11 cellular contexts compared by ENCODE assay signal in genomic region chr3:149572796-149573414, GRCh38.
DNase-seq lines count a peak whose midpoint lies in the region; FAIRE-seq and TF ChIP-seq lines count a peak whose summit lies in the region.
"Had no signal": no experiment of that assay in that cellular context is flagged by ENCODE, and none has a peak within 500 bp of the region (broad histone marks: within the 10 kb centered on the region; RNA-seq: fewer than 3 reads in every experiment).

No MANE protein-coding gene starts in this region.

- CTCF ChIA-PET in endothelial cell of umbilical vein (lab: Charles Lee), result interaction anchor here (0.7 to 2.1 kb wide), 10 partner anchors 9 to 236 kb away, joined by 3 to 8 read pairs (median 3); no protein-coding TSS in a partner anchor

- H2AFZ ChIP-seq in endothelial cell of umbilical vein (ENCODE audit: low read depth, low read length) (no peak overlapping the region), neural progenitor cell (replicated peaks) (no peak overlapping the region), Karpas-422 (ENCODE audit: low read length) (no peak overlapping the region)

- FAIRE-seq in RCC 7860 (lab: Jason Lieb, UNC) (peak; percentile 95), endothelial cell of umbilical vein (lab: Jason Lieb, UNC) (no peak)
- FAIRE-seq: GM12878 had no signal

- H3K9me3 ChIP-seq in endothelial cell of umbilical vein (replicated peaks; ENCODE audit: control insufficient read depth, insufficient read depth, low read length) (no peaks in the 10 kb centered on the region), thyroid gland (no peaks in the 10 kb centered on the region), neural progenitor cell (ENCODE audit: low read depth) (no peaks in the 10 kb centered on the region), Karpas-422 (ENCODE audit: low read length) (no peaks in the 10 kb centered on the region)

- H4K20me1 ChIP-seq in endothelial cell of umbilical vein (replicated peaks; ENCODE audit: control insufficient read depth, extremely low read depth, insufficient read depth, low read length), result no peaks in the 10 kb centered on the region
- H4K20me1 ChIP-seq in neural progenitor cell (ENCODE audit: low read depth), result no peaks in the 10 kb centered on the region
- no peaks in the 10 kb centered on the region for H4K20me1 ChIP-seq in Karpas-422 (ENCODE audit: insufficient read depth, low read depth, low read length)

- peaks cover 10 to 23% of the 10 kb centered on the region in 2 experiments for H3K36me3 ChIP-seq in endothelial cell of umbilical vein (ENCODE audit: control insufficient read depth in 2 of 2, extremely low read depth in 1 of 2, insufficient read depth in 2 of 2, low read length in 2 of 2)
- no peaks in the 10 kb centered on the region for H3K36me3 ChIP-seq in thyroid gland
- H3K36me3 ChIP-seq in neural progenitor cell, result no peaks in the 10 kb centered on the region
- H3K36me3 ChIP-seq in Karpas-422 (ENCODE audit: insufficient read depth, low read length), result no peaks in the 10 kb centered on the region

- H3K27me3 Mint-ChIP-seq in nephron (ENCODE audit: low read depth) (no peaks in the 10 kb centered on the region), neural progenitor cell (ENCODE audit: insufficient read depth, low read depth) (no peaks in the 10 kb centered on the region)
- H3K27me3 Mint-ChIP-seq: CD4-positive, CD25-positive, alpha-beta regulatory T cell had no signal

- H3K4me3 ChIP-seq in endothelial cell of umbilical vein (replicated peaks in 1 of 3; ENCODE audit: insufficient read depth in 1 of 3, low read depth in 1 of 3, low read length in 3 of 3), result no peak overlapping the region
- no peak overlapping the region for H3K4me3 ChIP-seq in thyroid gland (replicated peaks in 1 of 3)
- H3K4me3 ChIP-seq in neural progenitor cell, result no peak overlapping the region
- no peak overlapping the region for H3K4me3 ChIP-seq in Karpas-422 (ENCODE audit: low read length)
- H3K4me3 ChIP-seq: GM12878 had no signal

- peaks cover 78% of the 10 kb centered on the region for H3K79me2 ChIP-seq in endothelial cell of umbilical vein (ENCODE audit: control insufficient read depth, insufficient read depth, low read length)
- H3K79me2 ChIP-seq in neural progenitor cell (ENCODE audit: low read depth), result no peaks in the 10 kb centered on the region
- no peaks in the 10 kb centered on the region for H3K79me2 ChIP-seq in Karpas-422 (ENCODE audit: low read length)

- H3F3A ChIP-seq in neural progenitor cell (ENCODE audit: low read depth), result peaks cover 17% of the 10 kb centered on the region

- TF ChIP-seq POLR2A in endothelial cell of umbilical vein (IDR thresholded peaks at IDR 0.05; ENCODE audit: low read depth, low read length), result no peak
- TF ChIP-seq POLR2A in thyroid gland (IDR thresholded peaks at IDR 0.05), result no peak

- no TSS peak for BruUV-seq in endothelial cell of umbilical vein (replicated peaks; lab: Mats Ljungman, UMichigan)

- H3K27ac ChIP-seq in endothelial cell of umbilical vein (ENCODE audit: insufficient read depth, low read depth, low read length) (peak overlapping the region; percentile 91), thyroid gland (peak overlapping the region in 1 of 3 donors; percentile 30), neural progenitor cell (no peak overlapping the region), Karpas-422 (ENCODE audit: low read length) (no peak overlapping the region)

- H3K36me3 Mint-ChIP-seq in nephron (ENCODE audit: low read depth), result peaks cover 24% of the 10 kb centered on the region
- H3K36me3 Mint-ChIP-seq in neural progenitor cell, result peaks cover 7% of the 10 kb centered on the region
- H3K36me3 Mint-ChIP-seq: CD4-positive, CD25-positive, alpha-beta regulatory T cell had no signal

- 64 to 80% methylated on average over 6 of the region's 6 CpGs for WGBS in thyroid gland, 2 donors

- DNase-seq in AG20443 (ENCODE audit: low spot score) (peak; percentile 83), RCC 7860 (ENCODE audit: low spot score) (peak; percentile 60), endothelial cell of umbilical vein (ENCODE audit: low read depth, low spot score) (peak; percentile 69), thyroid gland (no peak), dedifferentiated amniotic fluid mesenchymal stem cell (ENCODE audit: extremely low spot score) (no peak), neural progenitor cell (ENCODE audit: low spot score) (no peak), Karpas-422 (no peak)
- DNase-seq: CD4-positive, CD25-positive, alpha-beta regulatory T cell; NCI-H510A treated with DMSO at 0.1 percent for 48 hours had no signal

- H3K27ac Mint-ChIP-seq in nephron, result peak overlapping the region in 2 of 3 experiments; percentile 48 to 66
- H3K27ac Mint-ChIP-seq in neural progenitor cell, result no peak overlapping the region
- H3K27ac Mint-ChIP-seq: CD4-positive, CD25-positive, alpha-beta regulatory T cell had no signal

- POLR2A ChIA-PET in endothelial cell of umbilical vein (lab: Charles Lee), result interaction anchor here (0.6 to 0.9 kb wide), 2 partner anchors 82 to 85 kb away, joined by 4 to 8 read pairs; partner anchors contain the start of gene WWTR1

- no peaks in the 10 kb centered on the region for H3K9me2 ChIP-seq in Karpas-422 (replicated peaks; ENCODE audit: insufficient read depth, low read length)

- TF ChIP-seq CTCF in endothelial cell of umbilical vein (IDR thresholded peaks at IDR 0.05; ENCODE audit: extremely low read depth in 1 of 2, insufficient read depth in 1 of 2, low read depth in 1 of 2, low read length in 2 of 2) (no peak), nephron (IDR thresholded peaks at IDR 0.05; ENCODE audit: unreplicated experiment in 3 of 3) (no peak), thyroid gland (IDR thresholded peaks at IDR 0.05) (no peak), neural progenitor cell (IDR thresholded peaks at IDR 0.05) (no peak)

- H3K27me3 ChIP-seq in endothelial cell of umbilical vein (ENCODE audit: control insufficient read depth in 2 of 2, insufficient read depth in 2 of 2, low read length in 2 of 2), result no peaks in the 10 kb centered on the region
- H3K27me3 ChIP-seq in thyroid gland, result no peaks in the 10 kb centered on the region
- no peaks in the 10 kb centered on the region for H3K27me3 ChIP-seq in neural progenitor cell
- H3K27me3 ChIP-seq in Karpas-422 (ENCODE audit: low read length), result no peaks in the 10 kb centered on the region

- no peaks in the 10 kb centered on the region for H3K9me3 Mint-ChIP-seq in nephron
- H3K9me3 Mint-ChIP-seq in neural progenitor cell, result no peaks in the 10 kb centered on the region

- H3K4me2 ChIP-seq in endothelial cell of umbilical vein (ENCODE audit: insufficient read depth, low read length), result peak overlapping the region; percentile 12
- H3K4me2 ChIP-seq in neural progenitor cell, result no peak overlapping the region
- H3K4me2 ChIP-seq in Karpas-422 (ENCODE audit: low read depth, low read length, poor library complexity, severe bottlenecking), result no peak overlapping the region

- intact Hi-C loops in endothelial cell of umbilical vein (cut with micrococcal nuclease), result no loop called here
- intact Hi-C loops in thyroid gland (cut with DNase I), result loop anchor here (10.0 kb wide), 1 partner anchor 82 kb away; the partner anchor contains the start of gene WWTR1

- dilution Hi-C loops in endothelial cell of umbilical vein (cut with MboI; ENCODE audit: extremely low pct_ligation_motif_present, low sequenced_read_pairs), result no loop called here

- H3K4me1 ChIP-seq in endothelial cell of umbilical vein (ENCODE audit: control insufficient read depth, extremely low read depth, insufficient read depth, low read length), result peaks cover 68% of the 10 kb centered on the region
- peaks cover 33 to 49% of the 10 kb centered on the region in 2 donors for H3K4me1 ChIP-seq in thyroid gland
- peaks cover 24% of the 10 kb centered on the region for H3K4me1 ChIP-seq in neural progenitor cell
- no peaks in the 10 kb centered on the region for H3K4me1 ChIP-seq in Karpas-422 (ENCODE audit: low read length)

- H3K4me3 Mint-ChIP-seq in nephron (no peak overlapping the region), neural progenitor cell (no peak overlapping the region)

- H3K4me1 Mint-ChIP-seq in nephron (peaks cover 60% of the 10 kb centered on the region), neural progenitor cell (peaks cover 23% of the 10 kb centered on the region)

- H3K9me1 ChIP-seq in endothelial cell of umbilical vein (replicated peaks; ENCODE audit: control insufficient read depth, extremely low read depth, insufficient read depth, low read length), result no peaks in the 10 kb centered on the region

- H3K9ac ChIP-seq in endothelial cell of umbilical vein (replicated peaks; ENCODE audit: extremely low read depth, insufficient read depth, low read length), result no peak overlapping the region
- H3K9ac ChIP-seq in neural progenitor cell, result no peak overlapping the region
- H3K9ac ChIP-seq in Karpas-422 (ENCODE audit: low read length), result no peak overlapping the region

TF ChIP-seq in endothelial cell of umbilical vein, 7 proteins besides CTCF, POLR2A, EP300 and RAD21:
- TF ChIP-seq EZH2 (IDR thresholded peaks at IDR 0.05; ENCODE audit: borderline replicate concordance, low read depth, low read length, severe bottlenecking) (no peak), GATA2 (IDR thresholded peaks at IDR 0.05; ENCODE audit: insufficient read depth, insufficient read length, low read depth, low read length) (no peak), POLR2AphosphoS5 (IDR thresholded peaks at IDR 0.05; ENCODE audit: insufficient read depth, low read depth, low read length) (peak; percentile 47), FOS (IDR thresholded peaks at IDR 0.05; ENCODE audit: borderline replicate concordance, insufficient read depth, low read length) (peak; percentile 97), MAX (IDR thresholded peaks at IDR 0.05; ENCODE audit: insufficient read depth, insufficient read length) (no peak), MYC (IDR thresholded peaks at IDR 0.05; ENCODE audit: low read depth, low read length) (no peak), JUN (IDR thresholded peaks at IDR 0.05; ENCODE audit: borderline replicate concordance, insufficient read depth, insufficient read length, low read depth) (peak; percentile 78)

Comparison
In these comparisons a context has a peak if more than half of its experiments do, and no peak if none do; other contexts are left out.
1. DNase-seq: peak in AG20443 (single experiment), RCC 7860 (single experiment) and endothelial cell of umbilical vein (single experiment); none in thyroid gland (0 of 2), dedifferentiated amniotic fluid mesenchymal stem cell (single experiment), neural progenitor cell (single experiment) and Karpas-422 (single experiment).